In genomic region chr7:55432937-55433784, GRCh38 we compare ENCODE assay signal across 1 cellular context.
TF ChIP-seq lines count a peak whose summit lies in the region.

No MANE protein-coding gene starts in this region.

TF ChIP-seq in HepG2, 621 proteins besides CTCF, POLR2A, EP300 and RAD21 (continued from another document):
- no peak for TF ChIP-seq HOXA7 (CRISPR knock-in tag; IDR thresholded peaks at IDR 0.05)
- TF ChIP-seq SIN3B (IDR thresholded peaks at IDR 0.05; ENCODE audit: low read length) = no peak
- TF ChIP-seq RBAK (CRISPR knock-in tag; IDR thresholded peaks at IDR 0.05) = no peak
- TF ChIP-seq NRL (CRISPR knock-in tag; IDR thresholded peaks at IDR 0.05; ENCODE audit: borderline replicate concordance) = no peak
- TF ChIP-seq IRF9 (CRISPR knock-in tag; IDR thresholded peaks at IDR 0.05; ENCODE audit: borderline replicate concordance) = no peak
- no peak for TF ChIP-seq KDM1A (CRISPR knock-in tag; IDR thresholded peaks at IDR 0.05)
- TF ChIP-seq DZIP1 (CRISPR knock-in tag; IDR thresholded peaks at IDR 0.05) = no peak
- no peak for TF ChIP-seq ZNF670 (CRISPR knock-in tag; IDR thresholded peaks at IDR 0.05; ENCODE audit: borderline replicate concordance)
- no peak for TF ChIP-seq SRSF9 (IDR thresholded peaks at IDR 0.05; ENCODE audit: borderline replicate concordance, insufficient read depth, low read depth, low read length, poor library complexity, severe bottlenecking)
- no peak for TF ChIP-seq BHLHE40 (IDR thresholded peaks at IDR 0.05; ENCODE audit: low read length)
- peak; percentile 73 for TF ChIP-seq STAG1 (CRISPR knock-in tag; IDR thresholded peaks at IDR 0.05)
- peak; percentile 30; the same call in 1 of the 2 replicates for TF ChIP-seq TFE3 (CRISPR knock-in tag; IDR thresholded peaks at IDR 0.05)
- TF ChIP-seq KMT2B (CRISPR knock-in tag; IDR thresholded peaks at IDR 0.05) = no peak
- no peak for TF ChIP-seq GMEB1 (CRISPR knock-in tag; IDR thresholded peaks at IDR 0.05; ENCODE audit: borderline replicate concordance)
- TF ChIP-seq ZNF704 (CRISPR knock-in tag; IDR thresholded peaks at IDR 0.05; ENCODE audit: borderline replicate concordance) = no peak
- TF ChIP-seq HNRNPK (IDR thresholded peaks at IDR 0.05; ENCODE audit: low read depth, low read length, poor library complexity, severe bottlenecking) = no peak
- TF ChIP-seq ZNF280D (CRISPR knock-in tag; IDR thresholded peaks at IDR 0.05) = no peak
